In genomic region chr11:96222102-96222501, GRCh38 we compare ENCODE assay signal across 11 cellular contexts.
DNase-seq lines count a peak whose midpoint lies in the region; ATAC-seq and TF ChIP-seq lines count a peak whose summit lies in the region.
"Had no signal": no experiment of that assay in that cellular context is flagged by ENCODE, and none has a peak within 500 bp of the region (broad histone marks: within the 10 kb centered on the region; RNA-seq: fewer than 3 reads in every experiment).

No MANE protein-coding gene starts in this region.

- peak overlapping the region; percentile 27 for H3K4me3 Mint-ChIP-seq in activated T-cell treated with anti-CD3 and anti-CD28 coated beads, Interleukin-2, amount 50 U/mL, for 4 hours
- H3K4me3 Mint-ChIP-seq: neural progenitor cell had no signal

- H3K9me3 ChIP-seq in suprapubic skin: no peaks in the 10 kb centered on the region

- DNase-seq in activated T-cell treated with anti-CD3 and anti-CD28 coated beads, Interleukin-2, amount 50 U/mL, for 4 hours: no peak
- no peak for DNase-seq in activated T-cell treated with anti-CD3 and anti-CD28 coated beads, Interleukin-2, amount 50 U/mL, for 48 hours
- peak; percentile 60 for DNase-seq in NCI-H69 (lab: John Stamatoyannopoulos, UW)
- DNase-seq in kidney tubule cell (ENCODE audit: low spot score): peak; percentile 52
- no peak for DNase-seq in suprapubic skin (ENCODE audit: low spot score in 2 of 2)
- DNase-seq in left colon: no peak
- no peak for DNase-seq in SKM-1 treated with dmso at 0.1 percent for 144 hours (lab: John Stamatoyannopoulos, UW; ENCODE audit: unreplicated experiment)
- DNase-seq: H7, small intestine had no signal

- H3K36me3 Mint-ChIP-seq in activated T-cell treated with anti-CD3 and anti-CD28 coated beads, Interleukin-2, amount 50 U/mL, for 4 hours (ENCODE audit: insufficient read depth): peaks cover 34% of the 10 kb centered on the region
- H3K36me3 Mint-ChIP-seq: neural progenitor cell had no signal

- no peak for TF ChIP-seq POLR2A in suprapubic skin (IDR thresholded peaks at IDR 0.05)

- H3K4me3 ChIP-seq in suprapubic skin: no peak overlapping the region
- H3K4me3 ChIP-seq: neural progenitor cell had no signal

- H3K36me3 ChIP-seq in suprapubic skin: no peaks in the 10 kb centered on the region
- H3K36me3 ChIP-seq: neural progenitor cell had no signal

- H3K27ac ChIP-seq in suprapubic skin: peak overlapping the region; percentile 49
- H3K27ac ChIP-seq: neural progenitor cell had no signal

- H3K9me3 Mint-ChIP-seq in activated T-cell treated with anti-CD3 and anti-CD28 coated beads, Interleukin-2, amount 50 U/mL, for 4 hours: no peaks in the 10 kb centered on the region
- H3K9me3 Mint-ChIP-seq: neural progenitor cell had no signal

- TF ChIP-seq CTCF in suprapubic skin (IDR thresholded peaks at IDR 0.05): no peak

- H3K4me1 Mint-ChIP-seq in activated T-cell treated with anti-CD3 and anti-CD28 coated beads, Interleukin-2, amount 50 U/mL, for 4 hours (ENCODE audit: low read depth): peaks cover 81% of the 10 kb centered on the region

- H3K27me3 Mint-ChIP-seq in activated T-cell treated with anti-CD3 and anti-CD28 coated beads, Interleukin-2, amount 50 U/mL, for 4 hours (ENCODE audit: low read depth): no peaks in the 10 kb centered on the region

- WGBS in suprapubic skin: 79% methylated on average over 6 of the region's 6 CpGs

- H3K27me3 ChIP-seq in suprapubic skin: no peaks in the 10 kb centered on the region
- H3K27me3 ChIP-seq: neural progenitor cell had no signal

- no peak for ATAC-seq in activated T-cell treated with anti-CD3 and anti-CD28 coated beads, Interleukin-2, amount 50 U/mL, for 4 hours
- no peak for ATAC-seq in HG03280 (IDR thresholded peaks at IDR 0.05; ENCODE audit: unreplicated experiment)
- ATAC-seq in left colon: no peak

- intact Hi-C loops in left colon (cut with DNase I, micrococcal nuclease): no loop called here

- H3K4me1 ChIP-seq in suprapubic skin: peaks cover 53% of the 10 kb centered on the region

- no peak for TF ChIP-seq EP300 in suprapubic skin (IDR thresholded peaks at IDR 0.05)

Comparison
In these comparisons a context has a peak if more than half of its experiments do, and no peak if none do; other contexts are left out.
1. DNase-seq: peak in NCI-H69 (single experiment) and kidney tubule cell (single experiment); none in activated T-cell treated with anti-CD3 and anti-CD28 coated beads, Interleukin-2, amount 50 U/mL, for 4 hours (single experiment), activated T-cell treated with anti-CD3 and anti-CD28 coated beads, Interleukin-2, amount 50 U/mL, for 48 hours (0 of 2), suprapubic skin (0 of 2), left colon (0 of 2) and SKM-1 treated with dmso at 0.1 percent for 144 hours (single experiment).